ENCODE assay signal across 8 cellular contexts in genomic region chr20:64255361-64256281, GRCh38. TPM values are rescaled to one million over a fixed set of nuclear protein-coding genes. Genes with fewer than 3 reads are reported as not detected.
DNase-seq lines count a peak whose midpoint lies in the region; FAIRE-seq and TF ChIP-seq lines count a peak whose summit lies in the region.

TSS of gene PCMTD2 (plus strand) at chr20:64255748. CDS start at chr20:64259966, 4,218 bp downstream.

- H3K9ac ChIP-seq in Loucy (ENCODE audit: low read depth, low read length, poor library complexity, severe bottlenecking) (peak within 1 kb of the TSS; percentile 91), subcutaneous abdominal adipose tissue (ENCODE audit: low read length in 5 of 5) (peak within 1 kb of the TSS; percentile 81 to 89 (median 86))

- H3F3A ChIP-seq in Loucy (ENCODE audit: low read depth): no peaks in the 10 kb centered on the region

- H3K27ac ChIP-seq in SJCRH30 (peak within 1 kb of the TSS; percentile 56), subcutaneous abdominal adipose tissue (ENCODE audit: low read depth, low read length) (peak within 1 kb of the TSS; percentile 72)

- H3K9me2 ChIP-seq in Loucy (replicated peaks; ENCODE audit: low read depth, low read length): no peaks in the 10 kb centered on the region

- H3K36me3 ChIP-seq in Loucy (ENCODE audit: insufficient read depth, low read length): no peaks in the 10 kb centered on the region
- H3K36me3 ChIP-seq in SJCRH30: no peaks in the 10 kb centered on the region
- peaks cover 4% of the 10 kb centered on the region for H3K36me3 ChIP-seq in neuron (ENCODE audit: insufficient read depth, low read length)
- H3K36me3 ChIP-seq in subcutaneous abdominal adipose tissue (ENCODE audit: control insufficient read depth in 5 of 5, insufficient read depth in 5 of 5, low read length in 5 of 5): peaks cover 0 to 4% (median 0%) of the 10 kb centered on the region in 5 donors

- H3K27me3 ChIP-seq in Loucy (ENCODE audit: insufficient read depth, low read length, poor library complexity, severe bottlenecking) (no peaks in the 10 kb centered on the region), SJCRH30 (0 out of 2 replicates have a peak, but pooled peaks cover 9% of the 10 kb centered on the region), neuron (ENCODE audit: insufficient read depth, low read length) (peaks cover 2% of the 10 kb centered on the region), subcutaneous abdominal adipose tissue (ENCODE audit: control insufficient read depth in 5 of 5, insufficient read depth in 4 of 5, low read length in 5 of 5) (peaks cover 0 to 4% (median 0%) of the 10 kb centered on the region in 5 donors)

- TF ChIP-seq POLR2A in H54 (IDR thresholded peaks at IDR 0.05; ENCODE audit: low read depth, low read length): peak; percentile 86

- no peaks in the 10 kb centered on the region for H4K20me1 ChIP-seq in Loucy (ENCODE audit: insufficient read depth, low read length, poor library complexity, severe bottlenecking)

- H3K4me2 ChIP-seq in Loucy (ENCODE audit: low read depth, low read length, poor library complexity, severe bottlenecking): peak within 1 kb of the TSS; percentile 88

- peaks cover 36% of the 10 kb centered on the region for H3K79me2 ChIP-seq in Loucy (ENCODE audit: insufficient read depth, low read length)

- H3K4me3 ChIP-seq in Loucy (ENCODE audit: low read length, poor library complexity, severe bottlenecking) (peak within 1 kb of the TSS; percentile 95), SJCRH30 (peak within 1 kb of the TSS; percentile 66), neuron (ENCODE audit: low read length) (peak within 1 kb of the TSS; percentile 64), subcutaneous abdominal adipose tissue (ENCODE audit: low read depth in 1 of 5, low read length in 5 of 5) (peak within 1 kb of the TSS; percentile 76 to 86 (median 83))

- FAIRE-seq in H54 (lab: Jason Lieb, UNC): no peak

- H3K4me1 ChIP-seq in Loucy (ENCODE audit: insufficient read depth, low read length, poor library complexity, severe bottlenecking): peaks cover 38% of the 10 kb centered on the region
- no peaks in the 10 kb centered on the region for H3K4me1 ChIP-seq in SJCRH30
- peaks cover 10% of the 10 kb centered on the region for H3K4me1 ChIP-seq in neuron (ENCODE audit: insufficient read depth, low read length)
- peaks cover 8 to 42% (median 36%) of the 10 kb centered on the region in 5 donors for H3K4me1 ChIP-seq in subcutaneous abdominal adipose tissue (ENCODE audit: control insufficient read depth in 5 of 5, insufficient read depth in 5 of 5, low read length in 5 of 5)

- peak within 1 kb of the TSS; percentile 92 for H2AFZ ChIP-seq in Loucy (ENCODE audit: low read length)
- peak within 1 kb of the TSS; percentile 86 for H2AFZ ChIP-seq in neuron (ENCODE audit: low read depth, low read length)

- TF ChIP-seq CTCF in Loucy (conservative IDR thresholded peaks at IDR 0.05; ENCODE audit: low read length): peak; percentile 14; the same call in 1 of the 2 replicates

- H3K9me3 ChIP-seq in Loucy (ENCODE audit: insufficient read depth, low read depth, low read length) (no peaks in the 10 kb centered on the region), SJCRH30 (replicated peaks) (no peaks in the 10 kb centered on the region), neuron (ENCODE audit: low read length) (no peaks in the 10 kb centered on the region), subcutaneous abdominal adipose tissue (ENCODE audit: control insufficient read depth in 5 of 5, low read length in 5 of 5) (no peaks in the 10 kb centered on the region)

- DNase-seq in EL: peak; percentile 85
- peak; percentile 92 for DNase-seq in H54 (ENCODE audit: insufficient read length, low spot score)
- DNase-seq in SJCRH30: peak; percentile 83 to 94
- peak; percentile 69 for DNase-seq in activated gamma-delta T cell treated with anti-CD3 and anti-CD28 coated beads, Interleukin-2, amount 50 U/mL, for 16 hours (ENCODE audit: low read depth)
- DNase-seq in foreskin melanocyte: peak; percentile 54

RNA-seq across cellular contexts. Expression of gene PCMTD2, which starts in this region (rescaled TPM):
- 24.2 and 31.0 TPM in 2 replicates for total RNA-seq in SJCRH30 (2014; rRNA removed; shearing (Covaris generic))

Comparison
In these comparisons a context has a peak if more than half of its experiments do, and no peak if none do; other contexts are left out.
1. Peak in every context shown above with its lines: DNase-seq, H3K4me3 ChIP-seq and H3K27ac ChIP-seq.